In genomic region chr22:42786606-42787356, GRCh38 we compare ENCODE assay signal across 26 cellular contexts.
A peak's percentile ranks its signal among the peaks of the same experiment; 100 is the strongest.
DNase-seq lines count a peak whose midpoint lies in the region; ATAC-seq and TF ChIP-seq lines count a peak whose summit lies in the region.
"Had no signal": no experiment of that assay in that cellular context is flagged by ENCODE, and none has a peak within 500 bp of the region (broad histone marks: within the 10 kb centered on the region; RNA-seq: fewer than 3 reads in every experiment).

No MANE protein-coding gene starts in this region.

- H3K27me3 ChIP-seq in WERI-Rb-1 (ENCODE audit: insufficient read depth, low read depth, severe bottlenecking): no peaks in the 10 kb centered on the region

- H3K36me3 Mint-ChIP-seq in progenitor cell of endocrine pancreas (ENCODE audit: insufficient read depth): no peaks in the 10 kb centered on the region
- H3K36me3 Mint-ChIP-seq: CD8-positive, alpha-beta T cell had no signal

- H3K9me3 ChIP-seq in HEK293 (ENCODE audit: control insufficient read depth, insufficient read depth, low read depth, low read length) (no peaks in the 10 kb centered on the region), WERI-Rb-1 (ENCODE audit: severe bottlenecking) (no peaks in the 10 kb centered on the region)
- H3K9me3 ChIP-seq: SK-N-SH had no signal

- H3K4me3 ChIP-seq in HEK293 (ENCODE audit: low read depth, low read length) (no peak overlapping the region), WERI-Rb-1 (ENCODE audit: low read depth, low read length) (no peak overlapping the region)
- H3K4me3 ChIP-seq: PC-9 had no signal

- CTCF ChIA-PET in HEK293 (lab: Yijun Ruan, JAX): interaction anchor here (0.9 kb wide), 1 partner anchor 248 kb away, joined by 4 read pairs; no protein-coding TSS in a partner anchor

- H3K9me3 Mint-ChIP-seq in progenitor cell of endocrine pancreas (ENCODE audit: low read depth): no peaks in the 10 kb centered on the region
- H3K9me3 Mint-ChIP-seq: CD8-positive, alpha-beta T cell; HFFc6 had no signal

- ATAC-seq in Right ventricle myocardium inferior (no peak), left cardiac atrium (no peak), HG03135 (IDR thresholded peaks at IDR 0.05; ENCODE audit: unreplicated experiment) (no peak)
- ATAC-seq: CD8-positive, alpha-beta T cell had no signal

- H3K4me1 Mint-ChIP-seq in progenitor cell of endocrine pancreas (ENCODE audit: low read depth): no peaks in the 10 kb centered on the region

- no peaks in the 10 kb centered on the region for H3K27me3 Mint-ChIP-seq in progenitor cell of endocrine pancreas

- peak overlapping the region; percentile 20 for H3K27ac Mint-ChIP-seq in progenitor cell of endocrine pancreas
- H3K27ac Mint-ChIP-seq: CD8-positive, alpha-beta T cell; HFFc6 had no signal

- H3K4me1 ChIP-seq in HEK293 (ENCODE audit: control insufficient read depth, insufficient read depth, low read length): no peaks in the 10 kb centered on the region

- DNase-seq in Right ventricle myocardium inferior (ENCODE audit: missing footprints) (peak; percentile 37), left cardiac atrium (no peak), WERI-Rb-1 (peak; percentile 78), progenitor cell of endocrine pancreas (ENCODE audit: low spot score, unreplicated experiment) (no peak), mesenteric fat pad (ENCODE audit: low spot score) (no peak), NCI-H345 (lab: John Stamatoyannopoulos, UW) (no peak)
- DNase-seq: 8988T; AML-193; C1 segment of cervical spinal cord; CD8-positive, alpha-beta T cell; DMS153; GOT3; HFFc6; KBM-7; MM.1S; NCI-H1048; NCI-H1436; NCI-H187 treated with DMSO at 0.1 percent for 48 hours; NCI-H2227 treated with DMSO at 0.1 percent for 48 hours; NCI-H526; PC-9; SIG-M5; SK-N-SH had no signal

- H3K27ac ChIP-seq in HEK293 (ENCODE audit: extremely low read depth, low read depth, low read length) (no peak overlapping the region), WERI-Rb-1 (peak overlapping the region; percentile 85)
- H3K27ac ChIP-seq: PC-9, RWPE1 had no signal

- H3K36me3 ChIP-seq in HEK293 (ENCODE audit: control insufficient read depth in 2 of 2, insufficient read depth in 1 of 2, low read length in 2 of 2) (no peaks in the 10 kb centered on the region), WERI-Rb-1 (no peaks in the 10 kb centered on the region)

- no peak overlapping the region for H3K4me3 Mint-ChIP-seq in progenitor cell of endocrine pancreas (ENCODE audit: low read depth)
- H3K4me3 Mint-ChIP-seq: CD8-positive, alpha-beta T cell; HFFc6 had no signal

- TF ChIP-seq CTCF in HEK293 (tag by site-specific recombination; IDR thresholded peaks at IDR 0.05): no peak
- no peak for TF ChIP-seq CTCF in WERI-Rb-1 (IDR thresholded peaks at IDR 0.05; ENCODE audit: low read depth, low read length)
- TF ChIP-seq CTCF in progenitor cell of endocrine pancreas (IDR thresholded peaks at IDR 0.05; ENCODE audit: unreplicated experiment): no peak

- intact Hi-C loops in Right ventricle myocardium inferior (cut with DNase I) (no loop called here), left cardiac atrium (cut with DNase I) (no loop called here)

- POLR2A ChIA-PET in HEK293 (lab: Yijun Ruan, JAX): no interaction called here

TF ChIP-seq in HEK293, 187 proteins besides CTCF, POLR2A, EP300 and RAD21:
- TF ChIP-seq REPIN1 (tag by site-specific recombination; IDR thresholded peaks at IDR 0.05; ENCODE audit: low read depth): no peak
- TF ChIP-seq ZBTB8A (tag by site-specific recombination; IDR thresholded peaks at IDR 0.05): no peak
- TF ChIP-seq, protein P1, sequence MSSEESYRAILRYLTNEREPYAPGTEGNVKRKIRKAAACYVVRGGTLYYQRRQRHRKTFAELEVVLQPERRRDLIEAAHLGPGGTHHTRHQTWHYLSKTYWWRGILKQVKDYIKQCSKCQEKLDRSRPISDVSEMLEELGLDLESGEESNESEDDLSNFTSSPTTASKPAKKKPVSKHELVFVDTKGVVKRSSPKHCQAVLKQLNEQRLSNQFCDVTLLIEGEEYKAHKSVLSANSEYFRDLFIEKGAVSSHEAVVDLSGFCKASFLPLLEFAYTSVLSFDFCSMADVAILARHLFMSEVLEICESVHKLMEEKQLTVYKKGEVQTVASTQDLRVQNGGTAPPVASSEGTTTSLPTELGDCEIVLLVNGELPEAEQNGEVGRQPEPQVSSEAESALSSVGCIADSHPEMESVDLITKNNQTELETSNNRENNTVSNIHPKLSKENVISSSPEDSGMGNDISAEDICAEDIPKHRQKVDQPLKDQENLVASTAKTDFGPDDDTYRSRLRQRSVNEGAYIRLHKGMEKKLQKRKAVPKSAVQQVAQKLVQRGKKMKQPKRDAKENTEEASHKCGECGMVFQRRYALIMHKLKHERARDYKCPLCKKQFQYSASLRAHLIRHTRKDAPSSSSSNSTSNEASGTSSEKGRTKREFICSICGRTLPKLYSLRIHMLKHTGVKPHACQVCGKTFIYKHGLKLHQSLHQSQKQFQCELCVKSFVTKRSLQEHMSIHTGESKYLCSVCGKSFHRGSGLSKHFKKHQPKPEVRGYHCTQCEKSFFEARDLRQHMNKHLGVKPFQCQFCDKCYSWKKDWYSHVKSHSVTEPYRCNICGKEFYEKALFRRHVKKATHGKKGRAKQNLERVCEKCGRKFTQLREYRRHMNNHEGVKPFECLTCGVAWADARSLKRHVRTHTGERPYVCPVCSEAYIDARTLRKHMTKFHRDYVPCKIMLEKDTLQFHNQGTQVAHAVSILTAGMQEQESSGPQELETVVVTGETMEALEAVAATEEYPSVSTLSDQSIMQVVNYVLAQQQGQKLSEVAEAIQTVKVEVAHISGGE (tag by site-specific recombination; conservative IDR thresholded peaks at IDR 0.05; ENCODE audit: low read depth): peak; percentile 70
- no peak for TF ChIP-seq PATZ1 (tag by site-specific recombination; IDR thresholded peaks at IDR 0.05)
TF ChIP-seq in HEK293: peak in this region for 1.

Comparison
In these comparisons a context has a peak if more than half of its experiments do, and no peak if none do; other contexts are left out.
1. DNase-seq: peak in Right ventricle myocardium inferior (single experiment) and WERI-Rb-1 (single experiment); none in left cardiac atrium (single experiment), progenitor cell of endocrine pancreas (single experiment), mesenteric fat pad (single experiment) and NCI-H345 (single experiment).